In genomic region chr10:99297033-99297432, GRCh38 we compare ENCODE assay signal across 27 cellular contexts. TPM values are rescaled to one million over a fixed set of nuclear protein-coding genes. Genes with fewer than 3 reads are reported as not detected.
DNase-seq lines count a peak whose midpoint lies in the region; ATAC-seq, FAIRE-seq and TF ChIP-seq lines count a peak whose summit lies in the region.
"Had no signal": no experiment of that assay in that cellular context is flagged by ENCODE, and none has a peak within 500 bp of the region (broad histone marks: within the 10 kb centered on the region; RNA-seq: fewer than 3 reads in every experiment).

No MANE protein-coding gene starts in this region.

- no peak for FAIRE-seq in K562 (lab: Jason Lieb, UNC)

- H3K4me2 ChIP-seq in K562 (ENCODE audit: insufficient read depth, low read length) = no peak overlapping the region
- H3K4me2 ChIP-seq in neuronal stem cell (ENCODE audit: insufficient read depth, low read length, poor library complexity, severe bottlenecking) = no peak overlapping the region

- H3K27ac Mint-ChIP-seq in HFFc6 = no peak overlapping the region
- no peak overlapping the region for H3K27ac Mint-ChIP-seq in naive thymus-derived CD4-positive, alpha-beta T cell
- H3K27ac Mint-ChIP-seq: activated naive CD8-positive, alpha-beta T cell treated with anti-CD3 and anti-CD28 coated beads, Interleukin-2, amount 50 U/mL, for 24 hours; brain; stimulated activated naive CD8-positive, alpha-beta T cell treated with anti-CD3 and anti-CD28 coated beads, Interleukin-15, Interleukin-2, amounts not matched to agents 100 ng/mL and 50 ng/mL, for 24 hours had no signal

- no peaks in the 10 kb centered on the region for H3K27me3 ChIP-seq in K562 (ENCODE audit: control insufficient read depth in 2 of 2, insufficient read depth in 2 of 2, low read length in 2 of 2)
- H3K27me3 ChIP-seq in neuronal stem cell (ENCODE audit: control insufficient read depth in 3 of 3, insufficient read depth in 3 of 3, low read depth in 1 of 3, low read length in 3 of 3) = no peaks in the 10 kb centered on the region
- H3K27me3 ChIP-seq in naive thymus-derived CD4-positive, alpha-beta T cell (ENCODE audit: control insufficient read depth in 2 of 2, insufficient read depth in 2 of 2, low read length in 2 of 2) = no peaks in the 10 kb centered on the region
- H3K27me3 ChIP-seq: Peyer's patch, SJSA1, tibial artery had no signal

- ATAC-seq in K562 = peak; percentile 63
- no peak for ATAC-seq in HG02759 (IDR thresholded peaks at IDR 0.05; ENCODE audit: unreplicated experiment)
- ATAC-seq in naive thymus-derived CD4-positive, alpha-beta T cell = no peak
- ATAC-seq: activated naive CD8-positive, alpha-beta T cell treated with anti-CD3 and anti-CD28 coated beads, Interleukin-2, amount 50 U/mL, for 24 hours had no signal

- intact Hi-C loops in K562 (cut with micrococcal nuclease) = no loop called here
- intact Hi-C loops in naive thymus-derived CD4-positive, alpha-beta T cell (cut with micrococcal nuclease) = no loop called here

- H4K20me1 ChIP-seq in K562 (replicated peaks; ENCODE audit: control insufficient read depth, insufficient read depth, low read length) = no peaks in the 10 kb centered on the region

- in situ Hi-C loops in K562 (cut with MboI) = no loop called here

- CTCF ChIA-PET in K562 (lab: Yijun Ruan, JAX; ENCODE audit: low intra/inter-chr PET ratio) = no interaction called here
- CTCF ChIA-PET in naive thymus-derived CD4-positive, alpha-beta T cell (lab: Charles Lee) = no interaction called here

- no peak overlapping the region for H4K91ac ChIP-seq in neuronal stem cell (ENCODE audit: low read depth, low read length, poor library complexity)

- H3K14ac ChIP-seq in neuronal stem cell (ENCODE audit: low read length) = no peak overlapping the region

- no peak overlapping the region for H3K4ac ChIP-seq in neuronal stem cell (ENCODE audit: low read length)

- no peak overlapping the region for H2BK15ac ChIP-seq in neuronal stem cell (ENCODE audit: low read length)

- no peaks in the 10 kb centered on the region for H3K79me2 ChIP-seq in K562 (ENCODE audit: control insufficient read depth, insufficient read depth, low read length)

- H3K36me3 ChIP-seq in K562 (ENCODE audit: control insufficient read depth, insufficient read depth, low read length) = no peaks in the 10 kb centered on the region
- H3K36me3 ChIP-seq in neuronal stem cell (replicated peaks in 1 of 2; ENCODE audit: control insufficient read depth in 2 of 2, insufficient read depth in 2 of 2, low read length in 2 of 2) = no peaks in the 10 kb centered on the region
- no peaks in the 10 kb centered on the region for H3K36me3 ChIP-seq in naive thymus-derived CD4-positive, alpha-beta T cell (ENCODE audit: control insufficient read depth in 2 of 3, insufficient read depth in 3 of 3, low read length in 3 of 3)
- H3K36me3 ChIP-seq: HAP-1, Peyer's patch, SJSA1, tibial artery had no signal

- H4K8ac ChIP-seq in neuronal stem cell (ENCODE audit: low read depth, low read length) = no peak overlapping the region

- TF ChIP-seq CTCF in GM12865 (IDR thresholded peaks at IDR 0.05; ENCODE audit: insufficient read depth, low read depth, low read length, missing control alignments) (peak; percentile 4), HFFc6 (IDR thresholded peaks at IDR 0.05) (peak; percentile 29; the same call in 1 of the 2 replicates), K562 (IDR thresholded peaks at IDR 0.05 in 2 of 3, conservative IDR thresholded peaks at IDR 0.05 in 1 of 3; ENCODE audit: insufficient read depth in 2 of 3, low read depth in 1 of 3, low read length in 3 of 3) (peak; percentile 18 to 53 (median 22); a peak in 4 of 6 replicates)

- BruUV-seq in K562 (replicated peaks; lab: Mats Ljungman, UMichigan) = no TSS peak

- H3K27me3 Mint-ChIP-seq in HFFc6 (ENCODE audit: insufficient read depth) = 0 out of 2 replicates have a peak, but pooled peaks cover 2% of the 10 kb centered on the region
- H3K27me3 Mint-ChIP-seq in naive thymus-derived CD4-positive, alpha-beta T cell = peaks cover 6 to 13% (median 7%) of the 10 kb centered on the region in 5 donors
- H3K27me3 Mint-ChIP-seq: brain; stimulated activated naive CD8-positive, alpha-beta T cell treated with anti-CD3 and anti-CD28 coated beads, Interleukin-15, Interleukin-2, amounts not matched to agents 100 ng/mL and 50 ng/mL, for 24 hours had no signal

- H3K23ac ChIP-seq in neuronal stem cell (ENCODE audit: low read depth, low read length, poor library complexity) = no peak overlapping the region

- H3K79me1 ChIP-seq in neuronal stem cell (ENCODE audit: low read depth, low read length) = no peaks in the 10 kb centered on the region

- H3K9me3 Mint-ChIP-seq in HFFc6 = no peaks in the 10 kb centered on the region
- no peaks in the 10 kb centered on the region for H3K9me3 Mint-ChIP-seq in naive thymus-derived CD4-positive, alpha-beta T cell
- H3K9me3 Mint-ChIP-seq: activated naive CD8-positive, alpha-beta T cell treated with anti-CD3 and anti-CD28 coated beads, Interleukin-2, amount 50 U/mL, for 24 hours; brain; stimulated activated naive CD8-positive, alpha-beta T cell treated with anti-CD3 and anti-CD28 coated beads, Interleukin-15, Interleukin-2, amounts not matched to agents 100 ng/mL and 50 ng/mL, for 24 hours had no signal

- 0% methylated on average over 7 of the region's 7 CpGs for WGBS in K562 (ENCODE audit: insufficient coverage, low coverage, missing lambda C conversion rate)
- WGBS in neuronal stem cell (ENCODE audit: extremely low coverage in 2 of 2, insufficient read length in 2 of 2, insufficient replicate concordance in 1 of 2), 2 donors = no CpG with 5 or more reads among the region's 7 CpGs

- no peaks in the 10 kb centered on the region for H3K36me3 Mint-ChIP-seq in HFFc6 (ENCODE audit: low read depth)
- H3K36me3 Mint-ChIP-seq in naive thymus-derived CD4-positive, alpha-beta T cell = no peaks in the 10 kb centered on the region
- H3K36me3 Mint-ChIP-seq: brain had no signal

- POLR2A ChIA-PET in K562 (lab: Yijun Ruan, JAX) = no interaction called here
- POLR2A ChIA-PET in naive thymus-derived CD4-positive, alpha-beta T cell (lab: Charles Lee) = no interaction called here

- H3K18ac ChIP-seq in neuronal stem cell (ENCODE audit: low read length) = no peak overlapping the region

- TF ChIP-seq POLR2A in K562 (conservative IDR thresholded peaks at IDR 0.05) = no peak

- peak overlapping the region; percentile 22 for H2AK5ac ChIP-seq in neuronal stem cell (ENCODE audit: low read depth, low read length)

- no peak for TF ChIP-seq RAD21 in K562 (CRISPR knock-in tag; conservative IDR thresholded peaks at IDR 0.05 in 1 of 2, IDR thresholded peaks at IDR 0.05 in 1 of 2)

- H3K4me3 ChIP-seq in GM12865 (ENCODE audit: low read depth, low read length) (no peak overlapping the region), K562 (no peak overlapping the region), neuronal stem cell (ENCODE audit: low read length in 2 of 2) (peak overlapping the region in 1 of 2 donors; percentile 25)
- no peak overlapping the region for H3K4me3 ChIP-seq in naive thymus-derived CD4-positive, alpha-beta T cell (ENCODE audit: low read length)
- H3K4me3 ChIP-seq: HAP-1, lung, Peyer's patch, SJSA1, tibial artery had no signal

- H2BK120ac ChIP-seq in neuronal stem cell (ENCODE audit: low read depth, low read length) = no peak overlapping the region

- H3K4me1 ChIP-seq in K562 (replicated peaks in 1 of 2; ENCODE audit: control insufficient read depth in 2 of 2, insufficient read depth in 2 of 2, low read length in 2 of 2) (no peaks in the 10 kb centered on the region), neuronal stem cell (ENCODE audit: control insufficient read depth in 2 of 2, insufficient read depth in 1 of 2, low read depth in 1 of 2, low read length in 2 of 2) (peaks cover 0 to 5% of the 10 kb centered on the region in 2 donors)
- no peaks in the 10 kb centered on the region for H3K4me1 ChIP-seq in naive thymus-derived CD4-positive, alpha-beta T cell (ENCODE audit: control insufficient read depth in 2 of 2, insufficient read depth in 2 of 2, low read length in 2 of 2)
- H3K4me1 ChIP-seq: HAP-1, Peyer's patch had no signal

- H2BK5ac ChIP-seq in neuronal stem cell (ENCODE audit: low read length) = no peak overlapping the region

- no peak overlapping the region for H3K4me3 Mint-ChIP-seq in HFFc6
- H3K4me3 Mint-ChIP-seq in naive thymus-derived CD4-positive, alpha-beta T cell = no peak overlapping the region
- H3K4me3 Mint-ChIP-seq: activated naive CD8-positive, alpha-beta T cell treated with anti-CD3 and anti-CD28 coated beads, Interleukin-2, amount 50 U/mL, for 24 hours; brain; stimulated activated naive CD8-positive, alpha-beta T cell treated with anti-CD3 and anti-CD28 coated beads, Interleukin-15, Interleukin-2, amounts not matched to agents 100 ng/mL and 50 ng/mL, for 24 hours had no signal

- peaks cover 22% of the 10 kb centered on the region for H3K4me1 Mint-ChIP-seq in HFFc6 (ENCODE audit: low read depth)
- peaks cover 0 to 1% (median 0%) of the 10 kb centered on the region in 7 donors for H3K4me1 Mint-ChIP-seq in naive thymus-derived CD4-positive, alpha-beta T cell
- H3K4me1 Mint-ChIP-seq: activated naive CD8-positive, alpha-beta T cell treated with anti-CD3 and anti-CD28 coated beads, Interleukin-2, amount 50 U/mL, for 24 hours; brain had no signal

- DNase-seq in GM12865 (ENCODE audit: low read depth) (no peak), HFFc6 (no peak), K562 (ENCODE audit: extremely low read depth in 1 of 4, low spot score in 3 of 4) (peak in 2 of 4 experiments; percentile 6 to 13), neuronal stem cell (ENCODE audit: low spot score) (no peak), NOMO-1 (lab: John Stamatoyannopoulos, UW; ENCODE audit: unreplicated experiment in 2 of 2) (no peak)
- no peak for DNase-seq in naive thymus-derived CD4-positive, alpha-beta T cell
- DNase-seq: activated CD4-positive, alpha-beta T cell treated with anti-CD3 and anti-CD28 coated beads, Interleukin-2, amount 50 U/mL, for 48 hours; activated gamma-delta T cell; activated naive CD8-positive, alpha-beta T cell treated with anti-CD3 and anti-CD28 coated beads, Interleukin-2, amount 50 U/mL, for 24 hours; activated T-cell treated with anti-CD3 and anti-CD28 coated beads for 4 hours; AML-193; effector memory CD4-positive, alpha-beta T cell; kidney glomerular epithelial cell; NCI-H1092 treated with DMSO at 0.1 percent for 48 hours; NCI-H2029 treated with DMSO at 0.1 percent for 48 hours; NK-92 treated with Interleukin-12 subunit alpha and Interleukin-12 subunit beta, amount 100 ng/mL, for 24 hours; Peyer's patch; retina; stimulated activated CD4-positive, alpha-beta T cell treated with anti-CD3 and anti-CD28 coated beads, Interleukin-4, amount 100 ng/mL, for 1 hour; T-helper 2 cell; tibial artery had no signal

- H2BK12ac ChIP-seq in neuronal stem cell (ENCODE audit: low read length) = no peak overlapping the region

- no peak for TF ChIP-seq EP300 in K562 (IDR thresholded peaks at IDR 0.05; ENCODE audit: low read length)

- H3K9ac ChIP-seq in K562 (ENCODE audit: insufficient read depth in 1 of 2, low read depth in 2 of 2, low read length in 2 of 2) = no peak overlapping the region
- H3K9ac ChIP-seq in neuronal stem cell (ENCODE audit: low read depth, low read length, poor library complexity) = no peak overlapping the region

- no peaks in the 10 kb centered on the region for H3K9me3 ChIP-seq in K562 (replicated peaks; ENCODE audit: control insufficient read depth, insufficient read depth, low read depth, low read length)
- peaks cover 0 to 2% of the 10 kb centered on the region in 2 donors for H3K9me3 ChIP-seq in neuronal stem cell (replicated peaks in 1 of 2; ENCODE audit: control insufficient read depth in 2 of 2, insufficient read depth in 1 of 2, low read depth in 1 of 2, low read length in 2 of 2)
- no peaks in the 10 kb centered on the region for H3K9me3 ChIP-seq in naive thymus-derived CD4-positive, alpha-beta T cell (ENCODE audit: control insufficient read depth in 2 of 3, low read length in 3 of 3)
- H3K9me3 ChIP-seq: HAP-1, Peyer's patch, SJSA1, tibial artery had no signal

- no peak overlapping the region for H3K27ac ChIP-seq in K562 (ENCODE audit: extremely low read depth, low read depth, low read length)
- no peak overlapping the region for H3K27ac ChIP-seq in neuronal stem cell (replicated peaks; ENCODE audit: low read length)
- no peak overlapping the region for H3K27ac ChIP-seq in naive thymus-derived CD4-positive, alpha-beta T cell (ENCODE audit: low read depth, low read length)
- H3K27ac ChIP-seq: Peyer's patch, SJSA1, tibial artery had no signal

- H2AFZ ChIP-seq in K562 (ENCODE audit: low read depth, low read length) (no peak overlapping the region), neuronal stem cell (ENCODE audit: low read length) (no peak overlapping the region)

- no peaks in the 10 kb centered on the region for H3K9me1 ChIP-seq in K562 (ENCODE audit: control insufficient read depth, insufficient read depth, low read length)

RNA-seq across cellular contexts. Expression of gene CNNM1, which starts 32.1 kb away (rescaled TPM):
- 1 to 10 TPM; 3.0 to 4.6 (median 3.3) TPM for total RNA-seq in HFFc6 (2021; fragmentation: NEBNext Ultra II Directional; extraction: Animal tissue kit (Norgen Biotek cat#: 25700))
- not detected in 2 replicates for total RNA-seq in K562 (2011; cell fraction: chromatin; rRNA removed; ENCODE audit: low replicate concordance)
- not detected in 2 replicates for total RNA-seq in K562 (2011; cell fraction: nucleolus; rRNA removed)
- total RNA-seq in K562 (2011; cell fraction: nucleoplasm; rRNA removed) = not detected in 2 replicates
- total RNA-seq in K562 (2014; rRNA removed) (not detected in 2 replicates), K562 (2014; rRNA removed; fragmentation: Illumina TruSeq; extraction: Trizol) (not detected in 2 replicates), K562 (2015; rRNA removed; fragmentation: Illumina TruSeq; extraction: Trizol) (not detected in 2 replicates), K562 (2021) (not detected in 2 replicates)
- polyA plus RNA-seq in K562 (2011; rRNA removed) (not detected in 2 replicates), K562 (2014; fragmentation: Illumina TruSeq; extraction: Trizol) (not detected in 2 replicates), K562 (2014; fragmentation: Nextera tagmentation; extraction: Ambion mirVana) (not detected), K562 (2014; rRNA removed) (not detected in 2 replicates)
- not detected in 2 replicates for polyA plus RNA-seq in K562 (2011; cell fraction: cytosol; rRNA removed)
- polyA plus RNA-seq in K562 (2011; cell fraction: nucleus; rRNA removed) = not detected in 2 replicates
- 0.01 TPM in 1 of 2 replicates, not detected in the other for polyA plus RNA-seq in K562 (2012)
- polyA minus RNA-seq in K562 (2011; rRNA and poly(A)+ RNA removed) = not detected in 2 replicates
- polyA minus RNA-seq in K562 (2011; cell fraction: cytosol; rRNA and poly(A)+ RNA removed) = not detected in 2 replicates
- not detected in 2 replicates for polyA minus RNA-seq in K562 (2011; cell fraction: nucleus; rRNA and poly(A)+ RNA removed)
- polyA plus RNA-seq in neuronal stem cell (2013, experiment 1 of 2) = 0.93 TPM
- 1.0 TPM for polyA plus RNA-seq in neuronal stem cell (2013, experiment 2 of 2)
- total RNA-seq in naive thymus-derived CD4-positive, alpha-beta T cell = 1 to 10 TPM in 1 of 5 experiments, under 1 TPM in 4; 0.24 to 1.9 (median 0.57) TPM
- under 1 TPM; 0.12 to 0.30 TPM for polyA plus RNA-seq in naive thymus-derived CD4-positive, alpha-beta T cell
- total RNA-seq: SJSA1 had no signal
